31 cellular contexts compared by ENCODE assay signal in genomic region chr3:40497288-40497687, GRCh38.
"Had no signal": no experiment of that assay in that cellular context is flagged by ENCODE, and none has a peak within 500 bp of the region (broad histone marks: within the 10 kb centered on the region; RNA-seq: fewer than 3 reads in every experiment).

No MANE protein-coding gene starts in this region.

- H3K9me3 ChIP-seq: ovary, psoas muscle, spleen, suprapubic skin, testis, tibial artery, transverse colon, upper lobe of left lung, vagina had no signal

- H3K27ac ChIP-seq: ovary, parathyroid adenoma, psoas muscle, skin epidermis, suprapubic skin, testis, tibial artery, transverse colon, upper lobe of left lung, vagina had no signal

- H3K36me3 ChIP-seq: ovary, spleen, suprapubic skin, tibial artery, transverse colon, upper lobe of left lung, vagina had no signal

- H3K9ac ChIP-seq: parathyroid adenoma had no signal

- H3K4me3 ChIP-seq: ovary, psoas muscle, skin epidermis, smooth muscle cell, spleen, suprapubic skin, testis, tibial artery, transverse colon, upper lobe of left lung, vagina had no signal

- ATAC-seq: naive thymus-derived CD8-positive, alpha-beta T cell; natural killer cell treated with Interleukin-12 subunit alpha and Interleukin-12 subunit beta and Interleukin-15 and Interleukin-18, amount 100 ng/mL, for 72 hours; psoas muscle; right cardiac atrium; sciatic nerve; stimulated activated memory B cell treated with anti-CD40 and anti-IgM and Interleukin-4, amounts not matched to agents 10 μg/mL and 1 μg/mL and 100 μg/mL, for 72 hours; stimulated activated naive CD8-positive, alpha-beta T cell treated with anti-CD3 and anti-CD28 coated beads, Interleukin-15, amount 100 ng/mL, for 72 hours; stimulated activated naive CD8-positive, alpha-beta T cell treated with anti-CD3 and anti-CD28 coated beads, Interleukin-15, Interleukin-2, amounts not matched to agents 100 U/mL and 50 U/mL, for 24 hours had no signal

- FAIRE-seq: urothelium cell line had no signal

- H3K27me3 ChIP-seq: ovary, spleen, suprapubic skin, testis, tibial artery, transverse colon, upper lobe of left lung, vagina had no signal

- H3K4me1 ChIP-seq: parathyroid adenoma, psoas muscle, spleen, suprapubic skin, testis, tibial artery, transverse colon, upper lobe of left lung, vagina had no signal

- H3K79me2 ChIP-seq: parathyroid adenoma had no signal

- DNase-seq: naive B cell; naive thymus-derived CD8-positive, alpha-beta T cell; nephron progenitor cell; occipital lobe; ovary; posterior cingulate gyrus; psoas muscle; right cardiac atrium; spleen; stimulated activated CD4-positive, alpha-beta T cell treated with anti-CD3 and anti-CD28 coated beads, Interleukin-12 subunit alpha, Interleukin-12 subunit beta, amount 100 ng/mL, for 4 hours; stimulated activated CD4-positive, alpha-beta T cell treated with anti-CD3 and anti-CD28 coated beads, Interleukin-1b, Interleukin-23, amount 100 ng/mL, for 48 hours; stimulated activated CD4-positive, alpha-beta T cell treated with anti-CD3 and anti-CD28 coated beads, Interleukin-4, amount 100 ng/mL, for 1 hour; stimulated activated CD4-positive, alpha-beta T cell treated with anti-CD3 and anti-CD28 coated beads, Interleukin-4, amount 100 ng/mL, for 4 hours; stimulated activated CD8-positive, alpha-beta memory T cell treated with anti-CD3 and anti-CD28 coated beads, Interleukin-4, amount 100 ng/mL, for 48 hours; stimulated activated naive CD4-positive, alpha-beta T cell; stimulated activated naive CD8-positive, alpha-beta T cell treated with anti-CD3 and anti-CD28 coated beads, Interleukin-15, amount 100 ng/mL, for 72 hours; stimulated activated naive CD8-positive, alpha-beta T cell treated with anti-CD3 and anti-CD28 coated beads, Interleukin-15, Interleukin-2, amounts not matched to agents 100 U/mL and 50 U/mL, for 24 hours; substantia nigra; testis; tibial artery; transverse colon had no signal

- H3K4me2 ChIP-seq: smooth muscle cell had no signal

- H2AFZ ChIP-seq: parathyroid adenoma had no signal
